ENCODE assay signal across 1 cellular context in genomic region chr3:42597098-42597497, GRCh38.
A peak's percentile ranks its signal among the peaks of the same experiment; 100 is the strongest.
TF ChIP-seq lines count a peak whose summit lies in the region.
"Not testable (repeated sequence)": the region's sequence is repeated elsewhere in the genome, so short reads cannot be mapped to it uniquely, and the experiment has no call there.

No MANE protein-coding gene starts in this region.

TF ChIP-seq in K562, 482 proteins besides CTCF, POLR2A, EP300 and RAD21:
- TF ChIP-seq ARID1B (IDR thresholded peaks at IDR 0.05), result peak; percentile 12; the same call in 1 of the 2 replicates
- peak; percentile 56 for TF ChIP-seq ATF3 (IDR thresholded peaks at IDR 0.05)
- not testable (repeated sequence) for TF ChIP-seq ATF3 (CRISPR knock-in tag; conservative IDR thresholded peaks at IDR 0.05)
- peak; percentile 18; the same call in 1 of the 2 replicates for TF ChIP-seq ZBTB33 (CRISPR knock-in tag; IDR thresholded peaks at IDR 0.05)
- TF ChIP-seq FOSL1 (tag; conservative IDR thresholded peaks at IDR 0.05), result peak; percentile 51; the same call in 1 of the 2 replicates
